25 cellular contexts compared by ENCODE assay signal in genomic region chr17:12731839-12732238, GRCh38. TPM values are rescaled to one million over a fixed set of nuclear protein-coding genes. Genes with fewer than 3 reads are reported as not detected.
DNase-seq lines count a peak whose midpoint lies in the region; TF ChIP-seq lines count a peak whose summit lies in the region.
"Had no signal": no experiment of that assay in that cellular context is flagged by ENCODE, and none has a peak within 500 bp of the region (broad histone marks: within the 10 kb centered on the region; RNA-seq: fewer than 3 reads in every experiment).

No MANE protein-coding gene starts in this region.

- H3K79me1 ChIP-seq in mesendoderm (ENCODE audit: low read length): no peaks in the 10 kb centered on the region

- H3K9me3 ChIP-seq in HUES6 (ENCODE audit: control insufficient read depth, insufficient read depth, low read depth, low read length) (no peaks in the 10 kb centered on the region), esophagus muscularis mucosa (no peaks in the 10 kb centered on the region), stomach smooth muscle (ENCODE audit: control insufficient read depth in 2 of 2, low read length in 2 of 2) (no peaks in the 10 kb centered on the region)
- H3K9me3 ChIP-seq: left lung, prostate gland had no signal

- no peak overlapping the region for H3K23ac ChIP-seq in mesendoderm (ENCODE audit: low read length)

- H3K4me3 ChIP-seq in HUES6 (ENCODE audit: low read depth, low read length) (no peak overlapping the region), esophagus muscularis mucosa (no peak overlapping the region), mesendoderm (ENCODE audit: low read length) (no peak overlapping the region), stomach smooth muscle (ENCODE audit: low read length in 2 of 2) (no peak overlapping the region)
- H3K4me3 ChIP-seq: K562, left lung, PC-9, prostate gland had no signal

- H3K4me3 Mint-ChIP-seq in mesothelial cell of epicardium: no peak overlapping the region
- no peak overlapping the region for H3K4me3 Mint-ChIP-seq in immature natural killer cell
- H3K4me3 Mint-ChIP-seq: activated CD4-positive, alpha-beta memory T cell treated with anti-CD3 and anti-CD28 coated beads, Interleukin-2, amount 10 ng/mL, durations not matched to agents 7 days and 5 days; activated naive CD8-positive, alpha-beta T cell; nephron progenitor cell; T-cell had no signal

- TF ChIP-seq POLR2A in esophagus muscularis mucosa (IDR thresholded peaks at IDR 0.05; ENCODE audit: low read depth): no peak

- H2BK5ac ChIP-seq in mesendoderm (ENCODE audit: low read length): peak overlapping the region; percentile 40

- peak overlapping the region; percentile 42 for H3K18ac ChIP-seq in mesendoderm (ENCODE audit: low read length)

- no peak overlapping the region for H3K27ac Mint-ChIP-seq in mesothelial cell of epicardium
- H3K27ac Mint-ChIP-seq in immature natural killer cell: no peak overlapping the region
- H3K27ac Mint-ChIP-seq: activated CD4-positive, alpha-beta memory T cell treated with anti-CD3 and anti-CD28 coated beads, Interleukin-2, amount 10 ng/mL, durations not matched to agents 7 days and 5 days; activated naive CD8-positive, alpha-beta T cell; activated T-helper 2 cell treated with anti-CD3 and anti-CD28 coated beads, Interferon-gamma antibody, Interleukin-2, Interleukin-4, amounts not matched to agents 10 μg/mL and 5 μg/mL and 100 μg/mL, durations not matched to agents 14 hours and 24 hours and 36 hours; T-cell had no signal

- H3K4ac ChIP-seq in mesendoderm (ENCODE audit: low read depth, low read length): peak overlapping the region; percentile 72

- H3K4me1 Mint-ChIP-seq in mesothelial cell of epicardium (peaks cover 56% of the 10 kb centered on the region), immature natural killer cell (no peaks in the 10 kb centered on the region)
- H3K4me1 Mint-ChIP-seq: activated CD4-positive, alpha-beta memory T cell treated with anti-CD3 and anti-CD28 coated beads, Interleukin-2, amount 10 ng/mL, durations not matched to agents 7 days and 5 days; T-cell had no signal

- H3K36me3 Mint-ChIP-seq in mesothelial cell of epicardium (no peaks in the 10 kb centered on the region), immature natural killer cell (no peaks in the 10 kb centered on the region)
- H3K36me3 Mint-ChIP-seq: activated naive CD8-positive, alpha-beta T cell; T-cell had no signal

- H3K56ac ChIP-seq in mesendoderm (ENCODE audit: low read length): peak overlapping the region; percentile 75

- no peak overlapping the region; the same call in 1 of the 2 replicates for H3K27ac ChIP-seq in HUES6 (ENCODE audit: low read depth, low read length)
- peak overlapping the region; percentile 69 to 82 (median 77) for H3K27ac ChIP-seq in esophagus muscularis mucosa (replicated peaks in 1 of 4)
- peak overlapping the region; percentile 22 for H3K27ac ChIP-seq in mesendoderm (ENCODE audit: low read depth, low read length)
- peak overlapping the region; percentile 76 for H3K27ac ChIP-seq in stomach smooth muscle (ENCODE audit: low read length)
- H3K27ac ChIP-seq: left lung, PC-9, prostate gland had no signal

- TF ChIP-seq CTCF in esophagus muscularis mucosa (IDR thresholded peaks at IDR 0.05) (no peak), mesothelial cell of epicardium (IDR thresholded peaks at IDR 0.05; ENCODE audit: unreplicated experiment) (no peak)

- H3K36me3 ChIP-seq in HUES6 (ENCODE audit: control insufficient read depth, insufficient read depth, low read length) (no peaks in the 10 kb centered on the region; the same call in 1 of the 2 replicates), esophagus muscularis mucosa (peaks cover 0 to 10% (median 7%) of the 10 kb centered on the region in 4 donors), mesendoderm (ENCODE audit: control insufficient read depth, insufficient read depth, low read length) (no peaks in the 10 kb centered on the region), stomach smooth muscle (ENCODE audit: control insufficient read depth in 2 of 2, insufficient read depth in 2 of 2, low read length in 2 of 2) (peaks cover 12 to 16% of the 10 kb centered on the region in 2 donors)
- H3K36me3 ChIP-seq: left lung, prostate gland had no signal

- no peak overlapping the region for H4K8ac ChIP-seq in mesendoderm (ENCODE audit: low read depth, low read length)

- H3K9ac ChIP-seq in HUES6 (ENCODE audit: low read length): peak overlapping the region; percentile 17
- no peak overlapping the region for H3K9ac ChIP-seq in mesendoderm (ENCODE audit: low read length)
- no peak overlapping the region for H3K9ac ChIP-seq in stomach smooth muscle (ENCODE audit: low read length in 2 of 2)

- 88% methylated on average over 8 of the region's 8 CpGs for WGBS in esophagus muscularis mucosa
- WGBS in mesendoderm (ENCODE audit: extremely low coverage, insufficient coverage, low lambda C conversion rate): no CpG with 5 or more reads among the region's 8 CpGs

- H3K4me2 ChIP-seq in mesendoderm (ENCODE audit: low read length): no peak overlapping the region
- H3K4me2 ChIP-seq: PC-9 had no signal

- no peaks in the 10 kb centered on the region for H3K79me2 ChIP-seq in mesendoderm (ENCODE audit: control insufficient read depth, insufficient read depth, low read length)

- H3K4me1 ChIP-seq in HUES6 (ENCODE audit: control insufficient read depth, insufficient read depth, low read length) (peaks cover 28% of the 10 kb centered on the region), esophagus muscularis mucosa (peaks cover 24 to 61% (median 48%) of the 10 kb centered on the region in 4 donors), mesendoderm (ENCODE audit: control insufficient read depth, low read depth, low read length) (peaks cover 15% of the 10 kb centered on the region), stomach smooth muscle (ENCODE audit: control insufficient read depth, insufficient read depth, low read length) (peaks cover 19% of the 10 kb centered on the region)

- H3K9me3 Mint-ChIP-seq in mesothelial cell of epicardium (no peaks in the 10 kb centered on the region), immature natural killer cell (peaks cover 0 to 8% (median 2%) of the 10 kb centered on the region in 6 donors)
- H3K9me3 Mint-ChIP-seq: nephron progenitor cell had no signal

- no peak overlapping the region for H4K5ac ChIP-seq in mesendoderm (ENCODE audit: low read length)

- H3K27me3 ChIP-seq in HUES6 (ENCODE audit: control insufficient read depth, insufficient read depth, low read length) (no peaks in the 10 kb centered on the region), esophagus muscularis mucosa (no peaks in the 10 kb centered on the region), mesendoderm (ENCODE audit: insufficient read depth, low read length, poor library complexity) (no peaks in the 10 kb centered on the region), stomach smooth muscle (ENCODE audit: control insufficient read depth in 1 of 2, insufficient read depth in 2 of 2, low read length in 2 of 2) (no peaks in the 10 kb centered on the region)
- H3K27me3 ChIP-seq: left lung had no signal

- TF ChIP-seq EP300 in esophagus muscularis mucosa (IDR thresholded peaks at IDR 0.05): no peak

- DNase-seq in esophagus muscularis mucosa (ENCODE audit: extremely low spot score) (no peak), mesendoderm (no peak), SK-N-DZ (ENCODE audit: low spot score) (no peak), mesothelial cell of epicardium (ENCODE audit: low spot score in 2 of 2, unreplicated experiment in 2 of 2) (no peak), immature natural killer cell (no peak)
- DNase-seq: activated CD4-positive, alpha-beta memory T cell treated with anti-CD3 and anti-CD28 coated beads, Interleukin-2, amount 10 ng/mL, durations not matched to agents 7 days and 5 days; activated CD4-positive, CD25-positive, alpha-beta regulatory T cell treated with anti-CD3 and anti-CD28 coated beads, Interleukin-2, amount 50 U/mL, for 72 hours; MM.1S; NCI-H1417; NCI-H2081 treated with DMSO at 0.1 percent for 48 hours; NCI-H510A; nephron progenitor cell; NK-92 treated with Interleukin-12 subunit alpha and Interleukin-12 subunit beta, amount 100 ng/mL, for 24 hours; SIG-M5; stimulated activated CD4-positive, alpha-beta T cell treated with anti-CD3 and anti-CD28 coated beads, Interleukin-2, amount 100 ng/mL, for 24 hours; T-cell had no signal

- H3K27me3 Mint-ChIP-seq in mesothelial cell of epicardium (ENCODE audit: low read depth) (no peaks in the 10 kb centered on the region), immature natural killer cell (ENCODE audit: low read depth in 3 of 3) (peaks cover 0 to 4% (median 1%) of the 10 kb centered on the region in 3 donors)
- H3K27me3 Mint-ChIP-seq: activated CD4-positive, alpha-beta memory T cell treated with anti-CD3 and anti-CD28 coated beads, Interleukin-2, amount 10 ng/mL, durations not matched to agents 7 days and 5 days had no signal

- no peak overlapping the region for H2BK120ac ChIP-seq in mesendoderm (ENCODE audit: low read depth, low read length)

- H2BK15ac ChIP-seq in mesendoderm (replicated peaks; ENCODE audit: low read depth): no peak overlapping the region

- intact Hi-C loops in esophagus muscularis mucosa (cut with DNase I): no loop called here

- H2AK5ac ChIP-seq in mesendoderm (ENCODE audit: low read length): no peak overlapping the region

RNA-seq across cellular contexts. Expression of gene ARHGAP44, which starts 57.5 kb away (rescaled TPM):
- total RNA-seq in esophagus muscularis mucosa: 1 to 10 TPM; 3.5 to 7.8 (median 5.8) TPM
- 5.3 TPM for polyA plus RNA-seq in mesendoderm (2013, experiment 1 of 2)
- polyA plus RNA-seq in mesendoderm (2013, experiment 2 of 2): 5.5 TPM
- polyA plus RNA-seq in SK-N-DZ (2014; cell fraction: cytosol; rRNA removed): 4.2 and 4.6 TPM in 2 replicates
- polyA plus RNA-seq in SK-N-DZ (2014; cell fraction: nucleus; rRNA removed): 5.8 and 6.0 TPM in 2 replicates
- total RNA-seq in mesothelial cell of epicardium: 11.5 to 12.5 TPM (median 11.7 TPM) in 3 replicates
- polyA plus RNA-seq in immature natural killer cell: under 1 TPM in 1 of 3 donors, not detected in 2; 0.13 TPM
- total RNA-seq: activated CD4-positive, alpha-beta memory T cell treated with anti-CD3 and anti-CD28 coated beads, Interleukin-2, amount 10 ng/mL, durations not matched to agents 7 days and 5 days; mononuclear cell; PC-9 had no signal
